In genomic region chr16:10612649-10613179, GRCh38 we compare ENCODE assay signal across 3 cellular contexts.
TF ChIP-seq lines count a peak whose summit lies in the region.

No MANE protein-coding gene starts in this region.

TF ChIP-seq in IMR-90, 13 proteins besides CTCF, POLR2A, EP300 and RAD21:
- TF ChIP-seq CHD1 (IDR thresholded peaks at IDR 0.05; ENCODE audit: low read depth, low read length) (no peak), MXI1 (IDR thresholded peaks at IDR 0.05; ENCODE audit: borderline replicate concordance, low read depth, low read length) (no peak), SMC3 (IDR thresholded peaks at IDR 0.05; ENCODE audit: low read depth, low read length) (no peak), NFE2L2 (IDR thresholded peaks at IDR 0.05; ENCODE audit: low read depth, low read length) (no peak), CEBPB (IDR thresholded peaks at IDR 0.05; ENCODE audit: low read depth, low read length) (no peak), RFX5 (IDR thresholded peaks at IDR 0.05; ENCODE audit: low read depth, low read length) (no peak), RCOR1 (IDR thresholded peaks at IDR 0.05; ENCODE audit: insufficient replicate concordance, low read length) (no peak), ELK1 (IDR thresholded peaks at IDR 0.05; ENCODE audit: borderline replicate concordance, low read depth, low read length) (no peak), USF2 (IDR thresholded peaks at IDR 0.05; ENCODE audit: low read depth, low read length) (no peak), MAFK (IDR thresholded peaks at IDR 0.05; ENCODE audit: low read depth, low read length) (no peak), BHLHE40 (IDR thresholded peaks at IDR 0.05; ENCODE audit: low read depth, low read length) (no peak), FOS (IDR thresholded peaks at IDR 0.05; ENCODE audit: low read depth, low read length) (no peak), MAZ (IDR thresholded peaks at IDR 0.05; ENCODE audit: borderline replicate concordance, low read depth, low read length) (no peak)

TF ChIP-seq in K562, 482 proteins besides CTCF, POLR2A, EP300 and RAD21:
- TF ChIP-seq FOXP1 (CRISPR knock-in tag; IDR thresholded peaks at IDR 0.05) (no peak), BCL6 (CRISPR knock-in tag; IDR thresholded peaks at IDR 0.05) (no peak), NFIC (IDR thresholded peaks at IDR 0.05) (peak; percentile 25; the same call in 1 of the 2 replicates)

TF ChIP-seq in liver, 16 proteins besides CTCF, POLR2A, EP300 and RAD21:
- TF ChIP-seq HNF4A (conservative IDR thresholded peaks at IDR 0.05): peak; percentile 40 to 67
- peak; percentile 64 to 67 for TF ChIP-seq RXRA (IDR thresholded peaks at IDR 0.05)
- no peak for TF ChIP-seq YY1 (IDR thresholded peaks at IDR 0.05)
- no peak for TF ChIP-seq MAX (IDR thresholded peaks at IDR 0.05)
- TF ChIP-seq, protein P1, sequence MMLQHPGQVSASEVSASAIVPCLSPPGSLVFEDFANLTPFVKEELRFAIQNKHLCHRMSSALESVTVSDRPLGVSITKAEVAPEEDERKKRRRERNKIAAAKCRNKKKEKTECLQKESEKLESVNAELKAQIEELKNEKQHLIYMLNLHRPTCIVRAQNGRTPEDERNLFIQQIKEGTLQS (IDR thresholded peaks at IDR 0.05): no peak
- no peak for TF ChIP-seq FOXA1 (IDR thresholded peaks at IDR 0.05)
TF ChIP-seq in liver: peak in this region for 2.
